Comparison of ENCODE assay signal across 8 cellular contexts in genomic region chr20:49245921-49246740, GRCh38. TPM values are rescaled to one million over a fixed set of nuclear protein-coding genes. Genes with fewer than 3 reads are reported as not detected.
A peak's percentile ranks its signal among the peaks of the same experiment; 100 is the strongest.
DNase-seq lines count a peak whose midpoint lies in the region; ATAC-seq and TF ChIP-seq lines count a peak whose summit lies in the region.

No MANE protein-coding gene starts in this region.

- H4K20me1 ChIP-seq in osteoblast (ENCODE audit: insufficient read depth, low read length) = peaks cover 10% of the 10 kb centered on the region

- H3K27ac ChIP-seq in A673 (ENCODE audit: low read depth, low read length, poor library complexity, severe bottlenecking) (no peak overlapping the region), WERI-Rb-1 (no peak overlapping the region), osteoblast (ENCODE audit: low read depth, low read length) (no peak overlapping the region)

- POLR2A ChIA-PET in A673 (lab: Charles Lee; ENCODE audit: low non-redundant PET) = interaction anchor here (0.7 kb wide), 1 partner anchor 26 kb away, joined by 5 read pairs; no protein-coding TSS in a partner anchor

- H3K79me2 ChIP-seq in osteoblast (ENCODE audit: insufficient read depth, low read length) = no peaks in the 10 kb centered on the region

- no peak for TF ChIP-seq POLR2A in NB4 (IDR thresholded peaks at IDR 0.05; ENCODE audit: extremely low read depth, insufficient read length)

- H3K36me3 ChIP-seq in A673 (ENCODE audit: insufficient read depth, low read length, poor library complexity, severe bottlenecking) (peaks cover 61% of the 10 kb centered on the region), WERI-Rb-1 (peaks cover 96% of the 10 kb centered on the region), osteoblast (ENCODE audit: insufficient read depth, low read length) (peaks cover 80% of the 10 kb centered on the region)

- no peak overlapping the region for H3K4me2 ChIP-seq in osteoblast (ENCODE audit: insufficient read depth, low read length)

- TF ChIP-seq CTCF in A673 (conservative IDR thresholded peaks at IDR 0.05; ENCODE audit: low read depth, low read length) (peak; percentile 74), NB4 (IDR thresholded peaks at IDR 0.05; ENCODE audit: low read depth, low read length) (peak; percentile 82), WERI-Rb-1 (IDR thresholded peaks at IDR 0.05; ENCODE audit: low read depth, low read length) (peak; percentile 72), osteoblast (IDR thresholded peaks at IDR 0.05; ENCODE audit: extremely low read depth, low read depth, low read length) (peak; percentile 71)

- no peak for ATAC-seq in GM19324 (IDR thresholded peaks at IDR 0.05; ENCODE audit: low FRiP score, unreplicated experiment)

- CTCF ChIA-PET in A673 (lab: Charles Lee) = interaction anchor here (0.6 to 1.8 kb wide), 3 partner anchors 9 to 80 kb away, joined by 3 to 6 read pairs (median 4); no protein-coding TSS in a partner anchor

- H3K4me1 ChIP-seq in A673 (ENCODE audit: insufficient read depth, low read length, poor library complexity, severe bottlenecking) = peaks cover 15% of the 10 kb centered on the region
- no peaks in the 10 kb centered on the region for H3K4me1 ChIP-seq in osteoblast (ENCODE audit: insufficient read depth, low read length)

- H2AFZ ChIP-seq in osteoblast (ENCODE audit: low read length) = no peak overlapping the region

- intact Hi-C loops in A673 (cut with micrococcal nuclease; ENCODE audit: unreplicated experiment) = loop anchor here (2.0 kb wide), 1 partner anchor 77 kb away; no protein-coding TSS in a partner anchor

- in situ Hi-C loops in G401 (cut with HindIII; ENCODE audit: low sequenced_read_pairs) = no loop called here

- no peaks in the 10 kb centered on the region for H3K9me3 ChIP-seq in A673 (ENCODE audit: low read depth, low read length, poor library complexity, severe bottlenecking)
- H3K9me3 ChIP-seq in WERI-Rb-1 (ENCODE audit: severe bottlenecking) = no peaks in the 10 kb centered on the region
- H3K9me3 ChIP-seq in osteoblast (ENCODE audit: low read depth, low read length) = no peaks in the 10 kb centered on the region

- peak; percentile 75 for DNase-seq in A673 (ENCODE audit: low spot score)
- DNase-seq in G401 (ENCODE audit: low spot score) = peak; percentile 45
- DNase-seq in NB4 (ENCODE audit: low read depth) = peak; percentile 68
- DNase-seq in WERI-Rb-1 = peak; percentile 28
- DNase-seq in fibroblast of the conjunctiva (ENCODE audit: low read depth) = peak; percentile 31
- peak; percentile 75 for DNase-seq in osteoblast (ENCODE audit: insufficient read length, low spot score, missing footprints)
- no peak for DNase-seq in stimulated activated CD4-positive, alpha-beta T cell treated with anti-CD3 and anti-CD28 coated beads, Interleukin-1b, Interleukin-23, amount 100 ng/mL, for 48 hours

- BruUV-seq in A673 (replicated peaks; lab: Mats Ljungman, UMichigan) = no TSS peak

- no peak overlapping the region for H3K4me3 ChIP-seq in A673 (ENCODE audit: low read depth, low read length, poor library complexity, severe bottlenecking)
- H3K4me3 ChIP-seq in NB4 (ENCODE audit: low read depth, low read length) = no peak overlapping the region
- H3K4me3 ChIP-seq in WERI-Rb-1 (ENCODE audit: low read depth, low read length) = no peak overlapping the region
- H3K4me3 ChIP-seq in osteoblast (ENCODE audit: insufficient read depth, low read length) = no peak overlapping the region

- no peaks in the 10 kb centered on the region for H3K27me3 ChIP-seq in A673 (replicated peaks; ENCODE audit: insufficient read depth, low read depth, low read length, poor library complexity)
- no peaks in the 10 kb centered on the region for H3K27me3 ChIP-seq in WERI-Rb-1 (ENCODE audit: insufficient read depth, low read depth, severe bottlenecking)
- H3K27me3 ChIP-seq in osteoblast (ENCODE audit: insufficient read depth, low read length) = no peaks in the 10 kb centered on the region

RNA-seq across cellular contexts. Expression of gene DDX27, which starts 26.9 kb away (rescaled TPM):
- total RNA-seq in A673 (2021) (62.4 and 62.9 TPM in 2 replicates), osteoblast (33.6 and 34.0 TPM in 2 replicates)
- 43.4 and 57.7 TPM in 2 replicates for total RNA-seq in G401 (2014; rRNA removed; shearing (Covaris generic))

RNA-seq across cellular contexts. Expression of gene ZNFX1, which starts 31.7 kb away (rescaled TPM):
- total RNA-seq in A673 (2021) = 15.4 and 19.0 TPM in 2 replicates
- total RNA-seq in G401 (2014; rRNA removed; shearing (Covaris generic)) = 8.6 and 12.3 TPM in 2 replicates
- total RNA-seq in osteoblast = 56.6 and 61.5 TPM in 2 replicates

RNA-seq across cellular contexts. Expression of gene STAU1, which starts 58.0 kb away (rescaled TPM):
- total RNA-seq in A673 (2021) (96.2 and 104 TPM in 2 replicates), osteoblast (64.8 and 68.7 TPM in 2 replicates)
- 46.2 and 57.7 TPM in 2 replicates for total RNA-seq in G401 (2014; rRNA removed; shearing (Covaris generic))
